Comparison of ENCODE assay signal across 25 cellular contexts in the genomic region with DNA sequence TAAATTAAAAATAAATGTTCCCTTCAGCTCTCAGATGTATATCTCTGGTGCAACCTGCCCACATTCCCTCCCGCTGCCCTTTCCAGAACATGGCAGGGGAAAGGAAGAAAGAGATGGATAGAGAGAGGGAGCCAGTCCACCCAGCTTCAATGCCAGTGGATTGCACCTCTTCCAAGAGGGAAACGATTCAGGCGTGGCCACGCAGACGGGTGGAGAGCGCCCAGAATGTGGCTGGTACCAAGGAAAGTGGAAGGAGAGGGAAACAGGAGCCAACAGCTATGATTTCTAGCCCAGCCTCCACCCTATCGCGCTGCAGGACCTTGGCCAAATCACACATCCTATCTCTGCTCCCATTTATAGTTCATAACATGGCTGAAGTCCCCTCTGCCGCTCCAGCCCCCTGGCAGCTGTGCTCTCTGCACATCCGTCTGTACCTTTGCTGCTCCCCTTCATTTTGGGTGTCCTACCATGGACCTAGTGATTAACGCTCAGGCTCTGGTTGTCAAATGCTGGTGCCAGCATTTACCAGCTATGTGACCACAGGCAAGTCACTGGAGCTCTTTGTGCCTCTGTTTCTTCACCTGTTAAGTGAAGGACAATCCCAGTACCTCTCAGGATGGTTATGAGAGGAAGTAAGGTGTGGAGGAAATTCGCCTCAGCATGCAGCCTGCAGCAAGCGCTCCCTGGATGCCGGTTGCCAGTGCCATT.
DNase-seq lines count a peak whose midpoint lies in the region; ATAC-seq, FAIRE-seq and TF ChIP-seq lines count a peak whose summit lies in the region.
"Had no signal": no experiment of that assay in that cellular context is flagged by ENCODE, and none has a peak within 500 bp of the region (broad histone marks: within the 10 kb centered on the region; RNA-seq: fewer than 3 reads in every experiment).

No MANE protein-coding gene starts in this region.

- FAIRE-seq in bronchial epithelial cell (lab: Jason Lieb, UNC) = peak; percentile 7
- FAIRE-seq: GM12878, GM18507 had no signal

- TF ChIP-seq CTCF in bronchial epithelial cell (IDR thresholded peaks at IDR 0.05; ENCODE audit: insufficient read depth, low read length, severe bottlenecking) (no peak), thoracic aorta (IDR thresholded peaks at IDR 0.05) (no peak)

- H3K4me3 ChIP-seq in bronchial epithelial cell (ENCODE audit: low read depth, low read length) (no peak overlapping the region), thoracic aorta (peak overlapping the region; percentile 18)
- H3K4me3 ChIP-seq: GM12878, GM23338 had no signal

- H3K27ac ChIP-seq in thoracic aorta = peak overlapping the region; percentile 40 to 68

- DNase-seq in activated effector memory CD4-positive, alpha-beta T cell treated with anti-CD3 and anti-CD28 coated beads, Interleukin-2, amount 50 U/mL, for 16 hours = peak; percentile 21
- no peak for DNase-seq in activated effector memory CD4-positive, alpha-beta T cell treated with Interleukin-2 at 50 U/mL for 16 hours
- DNase-seq in bronchial epithelial cell (ENCODE audit: low read depth) (no peak), mesenteric fat pad (ENCODE audit: low spot score) (peak; percentile 53), thoracic aorta (ENCODE audit: low spot score) (no peak), DMS53 (lab: John Stamatoyannopoulos, UW) (no peak), HuH-7.5 (ENCODE audit: low spot score) (no peak), UCSD-AML1 (lab: John Stamatoyannopoulos, UW; ENCODE audit: unreplicated experiment) (no peak)
- DNase-seq: 8988T; BE2C; Calu3; CD4-positive, alpha-beta memory T cell; DMS79 treated with DMSO at 0.1 percent for 48 hours; GDM1; KBM-7; MV-4-11; NCI-H1417; NCI-H2029; NCI-H2171 treated with DMSO at 0.1 percent for 48 hours; NCI-H446 treated with DMSO at 0.1 percent for 48 hours; NCI-H748 treated with DMSO at 0.1 percent for 48 hours; PC-3 had no signal

- no peaks in the 10 kb centered on the region for H3K27me3 ChIP-seq in bronchial epithelial cell (ENCODE audit: control insufficient read depth, insufficient read depth, low read length)
- no peaks in the 10 kb centered on the region for H3K27me3 ChIP-seq in thoracic aorta (replicated peaks; ENCODE audit: insufficient read depth)
- H3K27me3 ChIP-seq: BE2C had no signal

- ATAC-seq in thoracic aorta (ENCODE audit: insufficient number of reproducible peaks, low FRiP score, low read depth) = no peak
- ATAC-seq: GM12878, PC-3 had no signal

- H3K9me3 ChIP-seq in thoracic aorta = no peaks in the 10 kb centered on the region
- H3K9me3 ChIP-seq: BE2C had no signal

- H3K4me1 ChIP-seq in thoracic aorta (ENCODE audit: control insufficient read depth in 1 of 2, low read depth in 2 of 2) = peaks cover 7 to 22% of the 10 kb centered on the region in 2 donors
- H3K4me1 ChIP-seq: BE2C had no signal

- H3K36me3 ChIP-seq in bronchial epithelial cell (ENCODE audit: control insufficient read depth, insufficient read depth, low read length) = peaks cover 9% of the 10 kb centered on the region
- no peaks in the 10 kb centered on the region for H3K36me3 ChIP-seq in thoracic aorta
- H3K36me3 ChIP-seq: BE2C had no signal

Comparison
In these comparisons a context has a peak if more than half of its experiments do, and no peak if none do; other contexts are left out.
1. DNase-seq: peak in activated effector memory CD4-positive, alpha-beta T cell treated with anti-CD3 and anti-CD28 coated beads, Interleukin-2, amount 50 U/mL, for 16 hours (single experiment) and mesenteric fat pad (single experiment); none in activated effector memory CD4-positive, alpha-beta T cell treated with Interleukin-2 at 50 U/mL for 16 hours (single experiment), bronchial epithelial cell (single experiment), thoracic aorta (single experiment), DMS53 (single experiment), HuH-7.5 (single experiment) and UCSD-AML1 (single experiment).